ENCODE assay signal across 1 cellular context in genomic region chr7:138247568-138248328, GRCh38.
TF ChIP-seq lines count a peak whose summit lies in the region.

No MANE protein-coding gene starts in this region.

TF ChIP-seq in WTC11, 78 proteins besides CTCF, POLR2A, EP300 and RAD21 (continued from another document):
- TF ChIP-seq ZNF425 (CRISPR knock-in tag; conservative IDR thresholded peaks at IDR 0.05) (no peak), RORB (CRISPR knock-in tag; IDR thresholded peaks at IDR 0.05) (no peak), FOXP4 (CRISPR knock-in tag; IDR thresholded peaks at IDR 0.05) (no peak), ZNF512 (CRISPR knock-in tag; IDR thresholded peaks at IDR 0.05; ENCODE audit: borderline replicate concordance) (no peak), ZNF317 (CRISPR knock-in tag; IDR thresholded peaks at IDR 0.05; ENCODE audit: borderline replicate concordance, low read depth) (no peak), ZNF281 (CRISPR knock-in tag; IDR thresholded peaks at IDR 0.05) (no peak), AR (CRISPR knock-in tag; IDR thresholded peaks at IDR 0.05) (no peak), OVOL2 (CRISPR knock-in tag; IDR thresholded peaks at IDR 0.05; ENCODE audit: borderline replicate concordance) (no peak)
